In the genomic region with DNA sequence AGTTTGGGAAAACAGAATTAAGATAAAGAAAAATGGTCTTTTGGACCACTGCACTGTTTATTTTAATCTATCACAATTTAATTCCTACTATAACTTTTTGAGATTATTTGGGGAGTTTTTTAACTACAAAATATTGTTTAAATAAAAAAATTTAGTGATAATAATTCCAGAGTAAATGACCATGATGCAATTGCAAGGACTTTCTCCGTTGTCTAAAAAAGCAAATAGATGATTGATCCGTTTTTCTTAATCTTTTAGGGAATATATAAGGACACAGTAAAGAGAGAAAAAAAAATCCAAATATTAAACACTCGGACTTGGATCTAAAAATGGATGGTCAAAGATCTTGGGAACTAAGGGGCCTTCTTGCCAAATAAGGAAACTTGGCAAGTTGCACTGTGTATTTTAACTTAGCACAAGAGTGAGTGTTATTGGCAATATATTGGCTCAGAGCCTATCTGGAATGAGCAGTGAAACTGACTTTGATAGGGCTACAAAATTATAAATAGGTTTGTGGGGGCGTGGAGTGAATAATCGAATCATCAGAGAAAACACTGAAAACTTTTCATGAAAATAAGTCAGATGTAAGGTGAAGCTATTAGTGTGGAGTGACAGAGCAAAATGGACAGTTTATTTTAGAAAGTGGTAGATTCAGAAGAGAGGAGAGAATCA, we compare ENCODE assay signal across 8 cellular contexts. TPM values are rescaled to one million over a fixed set of nuclear protein-coding genes. Genes with fewer than 3 reads are reported as not detected.
DNase-seq lines count a peak whose midpoint lies in the region; ATAC-seq, FAIRE-seq and TF ChIP-seq lines count a peak whose summit lies in the region.

No MANE protein-coding gene starts in this region.

- no peaks in the 10 kb centered on the region for H3K9me3 Mint-ChIP-seq in CD8-positive, alpha-beta T cell
- no peaks in the 10 kb centered on the region for H3K9me3 Mint-ChIP-seq in neural crest cell

- H3K4me1 ChIP-seq in CD8-positive, alpha-beta T cell (ENCODE audit: insufficient read depth, low read length) = peaks cover 5% of the 10 kb centered on the region
- H3K4me1 ChIP-seq in Karpas-422 (ENCODE audit: low read length) = peaks cover 16% of the 10 kb centered on the region

- H4K20me1 ChIP-seq in Karpas-422 (ENCODE audit: insufficient read depth, low read depth, low read length) = no peaks in the 10 kb centered on the region

- H3K79me2 ChIP-seq in Karpas-422 (ENCODE audit: low read length) = no peaks in the 10 kb centered on the region

- no peak for ATAC-seq in CD8-positive, alpha-beta T cell
- ATAC-seq in HG03342 (IDR thresholded peaks at IDR 0.05; ENCODE audit: unreplicated experiment) = no peak

- H3K4me1 Mint-ChIP-seq in CD8-positive, alpha-beta T cell (ENCODE audit: low read depth) = peaks cover 7% of the 10 kb centered on the region
- peaks cover 25% of the 10 kb centered on the region for H3K4me1 Mint-ChIP-seq in neural crest cell

- H2AFZ ChIP-seq in Karpas-422 (ENCODE audit: low read length) = no peak overlapping the region

- H3K27ac ChIP-seq in CD8-positive, alpha-beta T cell (ENCODE audit: low read depth, low read length) = no peak overlapping the region
- H3K27ac ChIP-seq in Karpas-422 (ENCODE audit: low read length) = no peak overlapping the region

- H3K9ac ChIP-seq in Karpas-422 (ENCODE audit: low read length) = no peak overlapping the region

- no peak for TF ChIP-seq POLR2A in GM12892 (IDR thresholded peaks at IDR 0.05; ENCODE audit: low read depth, low read length)

- CTCF ChIA-PET in CD8-positive, alpha-beta T cell (lab: Charles Lee) = no interaction called here

- FAIRE-seq in GM12892 (lab: Jason Lieb, UNC) = no peak

- no peaks in the 10 kb centered on the region for H3K36me3 ChIP-seq in CD8-positive, alpha-beta T cell (ENCODE audit: insufficient read depth, low read length)
- H3K36me3 ChIP-seq in Karpas-422 (ENCODE audit: insufficient read depth, low read length) = no peaks in the 10 kb centered on the region

- H3K27me3 Mint-ChIP-seq in CD8-positive, alpha-beta T cell (ENCODE audit: low read depth) = peaks cover 29% of the 10 kb centered on the region
- peaks cover 4% of the 10 kb centered on the region for H3K27me3 Mint-ChIP-seq in neural crest cell (ENCODE audit: low read depth)

- POLR2A ChIA-PET in CD8-positive, alpha-beta T cell (lab: Charles Lee) = no interaction called here

- no peaks in the 10 kb centered on the region for H3K36me3 Mint-ChIP-seq in CD8-positive, alpha-beta T cell
- peaks cover 8% of the 10 kb centered on the region for H3K36me3 Mint-ChIP-seq in neural crest cell (ENCODE audit: low read depth)

- no peak overlapping the region for H3K27ac Mint-ChIP-seq in CD8-positive, alpha-beta T cell
- H3K27ac Mint-ChIP-seq in neural crest cell (ENCODE audit: unreplicated experiment) = no peak overlapping the region

- H3K4me2 ChIP-seq in Karpas-422 (ENCODE audit: low read depth, low read length, poor library complexity, severe bottlenecking) = no peak overlapping the region

- H3K27me3 ChIP-seq in CD8-positive, alpha-beta T cell (ENCODE audit: insufficient read depth, low read length) = no peaks in the 10 kb centered on the region
- H3K27me3 ChIP-seq in Karpas-422 (ENCODE audit: low read length) = peaks cover 5% of the 10 kb centered on the region; the same call in 1 of the 2 replicates

- no peak for TF ChIP-seq CTCF in CD8-positive, alpha-beta T cell (IDR thresholded peaks at IDR 0.05)
- no peak for TF ChIP-seq CTCF in choroid plexus epithelial cell (conservative IDR thresholded peaks at IDR 0.05; ENCODE audit: low read depth, low read length)
- no peak for TF ChIP-seq CTCF in neural crest cell (conservative IDR thresholded peaks at IDR 0.05)

- no peaks in the 10 kb centered on the region for H3K9me3 ChIP-seq in CD8-positive, alpha-beta T cell (ENCODE audit: low read length)
- no peaks in the 10 kb centered on the region for H3K9me3 ChIP-seq in Karpas-422 (ENCODE audit: low read length)

- intact Hi-C loops in CD8-positive, alpha-beta T cell (cut with DNase I, micrococcal nuclease) = no loop called here

- no peak for DNase-seq in CD8-positive, alpha-beta T cell
- DNase-seq in M059J (ENCODE audit: low read depth) (peak; percentile 7), choroid plexus epithelial cell (ENCODE audit: low read depth) (peak; percentile 68), neural crest cell (ENCODE audit: low read depth, low spot score) (no peak), amniotic stem cell (lab: John Stamatoyannopoulos, UW) (no peak), Karpas-422 (no peak), GM12892 (ENCODE audit: insufficient read length) (no peak)

- H3K4me3 ChIP-seq in CD8-positive, alpha-beta T cell (ENCODE audit: low read depth, low read length) = no peak overlapping the region
- H3K4me3 ChIP-seq in choroid plexus epithelial cell (ENCODE audit: low read depth, low read length) (peak overlapping the region; percentile 76), Karpas-422 (ENCODE audit: low read length) (no peak overlapping the region)

- no peaks in the 10 kb centered on the region for H3K9me2 ChIP-seq in Karpas-422 (replicated peaks; ENCODE audit: insufficient read depth, low read length)

- peak overlapping the region; percentile 76 for H3K4me3 Mint-ChIP-seq in CD8-positive, alpha-beta T cell
- H3K4me3 Mint-ChIP-seq in neural crest cell = peak overlapping the region; percentile 91

RNA-seq across cellular contexts. Expression of a gene that starts 2.0 kb away (rescaled TPM):
- 1 to 10 TPM in 1 of 2 experiments, under 1 TPM in 1; 0.76 to 1.2 TPM for total RNA-seq in CD8-positive, alpha-beta T cell
- 11.9 and 23.1 TPM in 2 replicates for total RNA-seq in M059J (2014; rRNA removed; shearing (Covaris generic))
- 27.6 and 28.5 TPM in 2 replicates for total RNA-seq in neural crest cell
- total RNA-seq in Karpas-422 (2014; rRNA removed; shearing (Covaris generic); ENCODE audit: low replicate concordance) = 0.34 and 1.2 TPM in 2 replicates
- 11.1 TPM for polyA plus RNA-seq in GM12892 (2012; ENCODE audit: missing spikeins)

Comparison
In these comparisons a context has a peak if more than half of its experiments do, and no peak if none do; other contexts are left out.
1. DNase-seq: peak in M059J (single experiment) and choroid plexus epithelial cell (single experiment); none in CD8-positive, alpha-beta T cell (0 of 7), neural crest cell (single experiment), amniotic stem cell (single experiment), Karpas-422 (single experiment) and GM12892 (single experiment).